In genomic region chr3:42473083-42473932, GRCh38 we compare ENCODE assay signal across 10 cellular contexts. TPM values are rescaled to one million over a fixed set of nuclear protein-coding genes. Genes with fewer than 3 reads are reported as not detected.
DNase-seq lines count a peak whose midpoint lies in the region; ATAC-seq and TF ChIP-seq lines count a peak whose summit lies in the region.
"Had no signal": no experiment of that assay in that cellular context is flagged by ENCODE, and none has a peak within 500 bp of the region (broad histone marks: within the 10 kb centered on the region; RNA-seq: fewer than 3 reads in every experiment).

No MANE protein-coding gene starts in this region.

- TF ChIP-seq CTCF in adrenal gland (IDR thresholded peaks at IDR 0.05) (no peak), hepatocyte (IDR thresholded peaks at IDR 0.05; ENCODE audit: poor library complexity) (no peak), transverse colon (IDR thresholded peaks at IDR 0.05) (no peak)

- in situ Hi-C loops in transverse colon (cut with MboI; ENCODE audit: low pct_ligation_motif_present in 1 of 4, low pct_unique_long_range_greater_than_20kb in 1 of 4, low sequenced_read_pairs in 3 of 4), result no loop called here

- intact Hi-C loops in adrenal gland (cut with DNase I), result no loop called here
- intact Hi-C loops in transverse colon (cut with DNase I; ENCODE audit: low total_unique reads), result no loop called here

- H3K36me3 ChIP-seq in adrenal gland (replicated peaks in 1 of 2) (no peaks in the 10 kb centered on the region), hepatocyte (replicated peaks; ENCODE audit: insufficient read depth, low read depth) (no peaks in the 10 kb centered on the region), transverse colon (no peaks in the 10 kb centered on the region)

- ATAC-seq in GM18517 (IDR thresholded peaks at IDR 0.05; ENCODE audit: unreplicated experiment) (no peak), HG02970 (IDR thresholded peaks at IDR 0.05; ENCODE audit: low FRiP score, unreplicated experiment) (no peak)
- ATAC-seq: psoas muscle had no signal

- H3K9me3 ChIP-seq in adrenal gland (replicated peaks in 1 of 3) (no peaks in the 10 kb centered on the region), hepatocyte (ENCODE audit: low read depth) (no peaks in the 10 kb centered on the region), transverse colon (no peaks in the 10 kb centered on the region)
- H3K9me3 ChIP-seq: psoas muscle had no signal

- no peak overlapping the region for H3K4me3 ChIP-seq in adrenal gland
- H3K4me3 ChIP-seq in hepatocyte, result no peak overlapping the region
- H3K4me3 ChIP-seq in transverse colon, result no peak overlapping the region
- H3K4me3 ChIP-seq: psoas muscle had no signal

- H3K79me2 ChIP-seq in hepatocyte, result no peaks in the 10 kb centered on the region

- no peak overlapping the region for H2AFZ ChIP-seq in hepatocyte

- no peaks in the 10 kb centered on the region for H3K27me3 ChIP-seq in adrenal gland
- no peaks in the 10 kb centered on the region for H3K27me3 ChIP-seq in hepatocyte
- H3K27me3 ChIP-seq in transverse colon, result peaks cover 6% of the 10 kb centered on the region

- no peak overlapping the region for H3K4me2 ChIP-seq in hepatocyte

- WGBS in adrenal gland, 4 donors, result 34 to 46% (median 41%) methylated on average over 5 to 10 of the region's 10 CpGs
- WGBS in hepatocyte (ENCODE audit: low lambda C conversion rate, missing lambda C conversion rate), result 53% methylated on average over 10 of the region's 10 CpGs
- WGBS in transverse colon (ENCODE audit: low coverage in 1 of 2), 2 donors, result 25 to 47% methylated on average over 2 to 10 of the region's 10 CpGs

- H3K9me2 ChIP-seq in hepatocyte (replicated peaks; ENCODE audit: insufficient read depth), result no peaks in the 10 kb centered on the region

- peak; percentile 1 for DNase-seq in NCI-H82 (lab: John Stamatoyannopoulos, UW)
- no peak for DNase-seq in NCI-H82 treated with DMSO at 0.1 percent for 48 hours (lab: John Stamatoyannopoulos, UW; ENCODE audit: unreplicated experiment)
- DNase-seq in adrenal gland, result peak in 6 of 7 donors; percentile 33 to 83 (median 62)
- peak; percentile 20 for DNase-seq in hepatocyte (ENCODE audit: low spot score)
- peak; percentile 30 for DNase-seq in transverse colon
- DNase-seq in GM03348 (ENCODE audit: low spot score), result no peak
- DNase-seq: NCI-H2081, psoas muscle had no signal

- no peak for TF ChIP-seq POLR2A in adrenal gland (IDR thresholded peaks at IDR 0.05)
- TF ChIP-seq POLR2A in transverse colon (IDR thresholded peaks at IDR 0.05), result peak; percentile 20

- TF ChIP-seq EP300 in transverse colon (IDR thresholded peaks at IDR 0.05; ENCODE audit: low read depth), result no peak

- H3K27ac ChIP-seq in adrenal gland (peak overlapping the region in 1 of 5 donors; percentile 61), hepatocyte (no peak overlapping the region), transverse colon (peak overlapping the region; percentile 17 to 42 (median 22))
- H3K27ac ChIP-seq: psoas muscle had no signal

- H3K4me1 ChIP-seq in adrenal gland (replicated peaks in 1 of 2) (peaks cover 0 to 8% of the 10 kb centered on the region in 2 donors), hepatocyte (ENCODE audit: insufficient read depth) (peaks cover 6% of the 10 kb centered on the region), transverse colon (peaks cover 0 to 22% (median 4%) of the 10 kb centered on the region in 4 donors)
- H3K4me1 ChIP-seq: psoas muscle had no signal

- no peaks in the 10 kb centered on the region for H4K20me1 ChIP-seq in hepatocyte (ENCODE audit: insufficient read depth, poor library complexity, severe bottlenecking)

RNA-seq across cellular contexts. Expression of gene VIPR1, which starts 29.1 kb away (rescaled TPM):
- total RNA-seq in adrenal gland (10 to 100 TPM in 3 of 8 donors, 1 to 10 TPM in 5; 2.2 to 24.4 (median 3.6) TPM), hepatocyte (12.2 and 19.2 TPM in 2 replicates), transverse colon (100 to 1,000 TPM; 121 to 565 (median 254) TPM)
- polyA plus RNA-seq in adrenal gland (1 to 10 TPM; 2.6 to 9.2 (median 4.2) TPM), hepatocyte (17.3 and 17.5 TPM in 2 replicates)

Comparison
In these comparisons a context has a peak if more than half of its experiments do, and no peak if none do; other contexts are left out.
1. DNase-seq: peak in NCI-H82 (single experiment), adrenal gland (6 of 7), hepatocyte (single experiment) and transverse colon (single experiment); none in NCI-H82 treated with DMSO at 0.1 percent for 48 hours (single experiment) and GM03348 (single experiment).